ENCODE assay signal across 1 cellular context in the genomic region with DNA sequence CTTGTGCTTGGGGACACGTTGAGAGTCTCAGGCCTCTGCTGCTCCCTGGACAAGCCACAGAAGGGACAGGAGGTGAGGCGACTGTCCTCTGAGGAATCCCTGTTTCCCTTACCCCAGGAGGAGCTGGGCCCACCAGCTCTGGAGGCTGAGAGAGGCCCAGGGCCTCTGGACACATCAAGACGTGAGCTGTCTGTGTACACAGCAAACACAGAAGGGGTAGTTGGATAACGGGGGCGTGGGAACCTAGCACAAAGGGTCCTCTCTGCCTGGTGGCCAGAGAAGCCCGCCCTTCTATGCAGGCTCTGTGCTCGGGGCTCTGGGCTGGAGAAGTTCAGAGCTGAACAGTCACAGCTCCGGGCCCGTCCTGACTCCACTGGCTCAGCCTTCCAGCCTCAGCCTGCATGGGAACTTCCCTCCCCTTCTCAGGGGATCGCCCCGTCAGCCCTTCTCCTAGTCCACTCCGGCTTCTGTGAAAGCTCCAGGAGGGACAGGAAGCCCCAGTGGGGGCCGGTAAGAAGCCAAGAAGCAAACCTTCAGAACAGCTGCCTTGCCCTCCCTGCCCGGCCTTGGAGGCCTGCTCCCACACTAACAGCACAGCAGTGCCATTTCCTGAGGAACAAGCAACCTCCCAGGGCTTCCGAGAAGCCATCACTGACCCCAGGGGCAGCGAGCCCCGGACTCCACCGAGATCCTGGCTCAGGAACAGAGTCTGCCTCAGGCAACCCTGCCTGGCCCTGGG.
TF ChIP-seq lines count a peak whose summit lies in the region.

No MANE protein-coding gene starts in this region.

TF ChIP-seq in HepG2, 621 proteins besides CTCF, POLR2A, EP300 and RAD21 (continued from another document and continues in another):
- TF ChIP-seq, protein P1, sequence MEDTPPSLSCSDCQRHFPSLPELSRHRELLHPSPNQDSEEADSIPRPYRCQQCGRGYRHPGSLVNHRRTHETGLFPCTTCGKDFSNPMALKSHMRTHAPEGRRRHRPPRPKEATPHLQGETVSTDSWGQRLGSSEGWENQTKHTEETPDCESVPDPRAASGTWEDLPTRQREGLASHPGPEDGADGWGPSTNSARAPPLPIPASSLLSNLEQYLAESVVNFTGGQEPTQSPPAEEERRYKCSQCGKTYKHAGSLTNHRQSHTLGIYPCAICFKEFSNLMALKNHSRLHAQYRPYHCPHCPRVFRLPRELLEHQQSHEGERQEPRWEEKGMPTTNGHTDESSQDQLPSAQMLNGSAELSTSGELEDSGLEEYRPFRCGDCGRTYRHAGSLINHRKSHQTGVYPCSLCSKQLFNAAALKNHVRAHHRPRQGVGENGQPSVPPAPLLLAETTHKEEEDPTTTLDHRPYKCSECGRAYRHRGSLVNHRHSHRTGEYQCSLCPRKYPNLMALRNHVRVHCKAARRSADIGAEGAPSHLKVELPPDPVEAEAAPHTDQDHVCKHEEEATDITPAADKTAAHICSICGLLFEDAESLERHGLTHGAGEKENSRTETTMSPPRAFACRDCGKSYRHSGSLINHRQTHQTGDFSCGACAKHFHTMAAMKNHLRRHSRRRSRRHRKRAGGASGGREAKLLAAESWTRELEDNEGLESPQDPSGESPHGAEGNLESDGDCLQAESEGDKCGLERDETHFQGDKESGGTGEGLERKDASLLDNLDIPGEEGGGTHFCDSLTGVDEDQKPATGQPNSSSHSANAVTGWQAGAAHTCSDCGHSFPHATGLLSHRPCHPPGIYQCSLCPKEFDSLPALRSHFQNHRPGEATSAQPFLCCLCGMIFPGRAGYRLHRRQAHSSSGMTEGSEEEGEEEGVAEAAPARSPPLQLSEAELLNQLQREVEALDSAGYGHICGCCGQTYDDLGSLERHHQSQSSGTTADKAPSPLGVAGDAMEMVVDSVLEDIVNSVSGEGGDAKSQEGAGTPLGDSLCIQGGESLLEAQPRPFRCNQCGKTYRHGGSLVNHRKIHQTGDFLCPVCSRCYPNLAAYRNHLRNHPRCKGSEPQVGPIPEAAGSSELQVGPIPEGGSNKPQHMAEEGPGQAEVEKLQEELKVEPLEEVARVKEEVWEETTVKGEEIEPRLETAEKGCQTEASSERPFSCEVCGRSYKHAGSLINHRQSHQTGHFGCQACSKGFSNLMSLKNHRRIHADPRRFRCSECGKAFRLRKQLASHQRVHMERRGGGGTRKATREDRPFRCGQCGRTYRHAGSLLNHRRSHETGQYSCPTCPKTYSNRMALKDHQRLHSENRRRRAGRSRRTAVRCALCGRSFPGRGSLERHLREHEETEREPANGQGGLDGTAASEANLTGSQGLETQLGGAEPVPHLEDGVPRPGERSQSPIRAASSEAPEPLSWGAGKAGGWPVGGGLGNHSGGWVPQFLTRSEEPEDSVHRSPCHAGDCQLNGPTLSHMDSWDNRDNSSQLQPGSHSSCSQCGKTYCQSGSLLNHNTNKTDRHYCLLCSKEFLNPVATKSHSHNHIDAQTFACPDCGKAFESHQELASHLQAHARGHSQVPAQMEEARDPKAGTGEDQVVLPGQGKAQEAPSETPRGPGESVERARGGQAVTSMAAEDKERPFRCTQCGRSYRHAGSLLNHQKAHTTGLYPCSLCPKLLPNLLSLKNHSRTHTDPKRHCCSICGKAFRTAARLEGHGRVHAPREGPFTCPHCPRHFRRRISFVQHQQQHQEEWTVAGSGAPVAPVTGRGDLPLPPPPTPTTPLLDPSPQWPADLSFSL (CRISPR knock-in tag; IDR thresholded peaks at IDR 0.05): no peak
- TF ChIP-seq, protein P2, sequence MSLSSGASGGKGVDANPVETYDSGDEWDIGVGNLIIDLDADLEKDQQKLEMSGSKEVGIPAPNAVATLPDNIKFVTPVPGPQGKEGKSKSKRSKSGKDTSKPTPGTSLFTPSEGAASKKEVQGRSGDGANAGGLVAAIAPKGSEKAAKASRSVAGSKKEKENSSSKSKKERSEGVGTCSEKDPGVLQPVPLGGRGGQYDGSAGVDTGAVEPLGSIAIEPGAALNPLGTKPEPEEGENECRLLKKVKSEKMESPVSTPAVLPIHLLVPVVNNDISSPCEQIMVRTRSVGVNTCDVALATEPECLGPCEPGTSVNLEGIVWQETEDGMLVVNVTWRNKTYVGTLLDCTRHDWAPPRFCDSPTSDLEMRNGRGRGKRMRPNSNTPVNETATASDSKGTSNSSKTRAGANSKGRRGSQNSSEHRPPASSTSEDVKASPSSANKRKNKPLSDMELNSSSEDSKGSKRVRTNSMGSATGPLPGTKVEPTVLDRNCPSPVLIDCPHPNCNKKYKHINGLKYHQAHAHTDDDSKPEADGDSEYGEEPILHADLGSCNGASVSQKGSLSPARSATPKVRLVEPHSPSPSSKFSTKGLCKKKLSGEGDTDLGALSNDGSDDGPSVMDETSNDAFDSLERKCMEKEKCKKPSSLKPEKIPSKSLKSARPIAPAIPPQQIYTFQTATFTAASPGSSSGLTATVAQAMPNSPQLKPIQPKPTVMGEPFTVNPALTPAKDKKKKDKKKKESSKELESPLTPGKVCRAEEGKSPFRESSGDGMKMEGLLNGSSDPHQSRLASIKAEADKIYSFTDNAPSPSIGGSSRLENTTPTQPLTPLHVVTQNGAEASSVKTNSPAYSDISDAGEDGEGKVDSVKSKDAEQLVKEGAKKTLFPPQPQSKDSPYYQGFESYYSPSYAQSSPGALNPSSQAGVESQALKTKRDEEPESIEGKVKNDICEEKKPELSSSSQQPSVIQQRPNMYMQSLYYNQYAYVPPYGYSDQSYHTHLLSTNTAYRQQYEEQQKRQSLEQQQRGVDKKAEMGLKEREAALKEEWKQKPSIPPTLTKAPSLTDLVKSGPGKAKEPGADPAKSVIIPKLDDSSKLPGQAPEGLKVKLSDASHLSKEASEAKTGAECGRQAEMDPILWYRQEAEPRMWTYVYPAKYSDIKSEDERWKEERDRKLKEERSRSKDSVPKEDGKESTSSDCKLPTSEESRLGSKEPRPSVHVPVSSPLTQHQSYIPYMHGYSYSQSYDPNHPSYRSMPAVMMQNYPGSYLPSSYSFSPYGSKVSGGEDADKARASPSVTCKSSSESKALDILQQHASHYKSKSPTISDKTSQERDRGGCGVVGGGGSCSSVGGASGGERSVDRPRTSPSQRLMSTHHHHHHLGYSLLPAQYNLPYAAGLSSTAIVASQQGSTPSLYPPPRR (CRISPR knock-in tag; IDR thresholded peaks at IDR 0.05; ENCODE audit: borderline replicate concordance): peak; percentile 31; the same call in 1 of the 2 replicates
- TF ChIP-seq PCBP1 (IDR thresholded peaks at IDR 0.05; ENCODE audit: borderline replicate concordance, low read depth, low read length) (no peak), ZNF605 (CRISPR knock-in tag; IDR thresholded peaks at IDR 0.05) (no peak), ZNF674 (CRISPR knock-in tag; IDR thresholded peaks at IDR 0.05; ENCODE audit: low read depth) (no peak), PTBP1 (IDR thresholded peaks at IDR 0.05; ENCODE audit: low read depth, low read length, poor library complexity, severe bottlenecking) (no peak), NR1H2 (CRISPR knock-in tag; IDR thresholded peaks at IDR 0.05; ENCODE audit: borderline replicate concordance, low read depth) (no peak), FOXA1 (IDR thresholded peaks at IDR 0.05) (no peak), FOXA1 (CRISPR knock-in tag; IDR thresholded peaks at IDR 0.05) (peak; percentile 81), ZNF557 (CRISPR knock-in tag; IDR thresholded peaks at IDR 0.05) (no peak), MEF2D (CRISPR knock-in tag; IDR thresholded peaks at IDR 0.05) (no peak), ZNF12 (CRISPR knock-in tag; IDR thresholded peaks at IDR 0.05) (no peak), PRMT3 (CRISPR knock-in tag; IDR thresholded peaks at IDR 0.05; ENCODE audit: borderline replicate concordance, low read depth) (no peak), NR2C2 (CRISPR knock-in tag; IDR thresholded peaks at IDR 0.05; ENCODE audit: borderline replicate concordance) (no peak), FOXA3 (CRISPR knock-in tag; IDR thresholded peaks at IDR 0.05) (peak; percentile 47; the same call in 1 of the 2 replicates), ELF1 (CRISPR knock-in tag; IDR thresholded peaks at IDR 0.05) (no peak), TBX2 (CRISPR knock-in tag; IDR thresholded peaks at IDR 0.05; ENCODE audit: borderline replicate concordance) (no peak), NFATC3 (CRISPR knock-in tag; IDR thresholded peaks at IDR 0.05) (no peak), KDM2A (CRISPR knock-in tag; IDR thresholded peaks at IDR 0.05; ENCODE audit: borderline replicate concordance, low read depth) (no peak), ZNF761 (CRISPR knock-in tag; conservative IDR thresholded peaks at IDR 0.05) (no peak), SALL2 (CRISPR knock-in tag; IDR thresholded peaks at IDR 0.05) (no peak), ARHGAP35 (CRISPR knock-in tag; IDR thresholded peaks at IDR 0.05; ENCODE audit: borderline replicate concordance) (no peak), ZNF263 (CRISPR knock-in tag; IDR thresholded peaks at IDR 0.05) (0 out of 2 replicates have a peak, but pooled peaks have one; percentile 6)
- TF ChIP-seq, protein P3, sequence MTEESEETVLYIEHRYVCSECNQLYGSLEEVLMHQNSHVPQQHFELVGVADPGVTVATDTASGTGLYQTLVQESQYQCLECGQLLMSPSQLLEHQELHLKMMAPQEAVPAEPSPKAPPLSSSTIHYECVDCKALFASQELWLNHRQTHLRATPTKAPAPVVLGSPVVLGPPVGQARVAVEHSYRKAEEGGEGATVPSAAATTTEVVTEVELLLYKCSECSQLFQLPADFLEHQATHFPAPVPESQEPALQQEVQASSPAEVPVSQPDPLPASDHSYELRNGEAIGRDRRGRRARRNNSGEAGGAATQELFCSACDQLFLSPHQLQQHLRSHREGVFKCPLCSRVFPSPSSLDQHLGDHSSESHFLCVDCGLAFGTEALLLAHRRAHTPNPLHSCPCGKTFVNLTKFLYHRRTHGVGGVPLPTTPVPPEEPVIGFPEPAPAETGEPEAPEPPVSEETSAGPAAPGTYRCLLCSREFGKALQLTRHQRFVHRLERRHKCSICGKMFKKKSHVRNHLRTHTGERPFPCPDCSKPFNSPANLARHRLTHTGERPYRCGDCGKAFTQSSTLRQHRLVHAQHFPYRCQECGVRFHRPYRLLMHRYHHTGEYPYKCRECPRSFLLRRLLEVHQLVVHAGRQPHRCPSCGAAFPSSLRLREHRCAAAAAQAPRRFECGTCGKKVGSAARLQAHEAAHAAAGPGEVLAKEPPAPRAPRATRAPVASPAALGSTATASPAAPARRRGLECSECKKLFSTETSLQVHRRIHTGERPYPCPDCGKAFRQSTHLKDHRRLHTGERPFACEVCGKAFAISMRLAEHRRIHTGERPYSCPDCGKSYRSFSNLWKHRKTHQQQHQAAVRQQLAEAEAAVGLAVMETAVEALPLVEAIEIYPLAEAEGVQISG (CRISPR knock-in tag; IDR thresholded peaks at IDR 0.05): no peak
- TF ChIP-seq, protein P4, sequence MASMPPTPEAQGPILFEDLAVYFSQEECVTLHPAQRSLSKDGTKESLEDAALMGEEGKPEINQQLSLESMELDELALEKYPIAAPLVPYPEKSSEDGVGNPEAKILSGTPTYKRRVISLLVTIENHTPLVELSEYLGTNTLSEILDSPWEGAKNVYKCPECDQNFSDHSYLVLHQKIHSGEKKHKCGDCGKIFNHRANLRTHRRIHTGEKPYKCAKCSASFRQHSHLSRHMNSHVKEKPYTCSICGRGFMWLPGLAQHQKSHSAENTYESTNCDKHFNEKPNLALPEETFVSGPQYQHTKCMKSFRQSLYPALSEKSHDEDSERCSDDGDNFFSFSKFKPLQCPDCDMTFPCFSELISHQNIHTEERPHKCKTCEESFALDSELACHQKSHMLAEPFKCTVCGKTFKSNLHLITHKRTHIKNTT (CRISPR knock-in tag; IDR thresholded peaks at IDR 0.05): no peak
- TF ChIP-seq, protein P5, sequence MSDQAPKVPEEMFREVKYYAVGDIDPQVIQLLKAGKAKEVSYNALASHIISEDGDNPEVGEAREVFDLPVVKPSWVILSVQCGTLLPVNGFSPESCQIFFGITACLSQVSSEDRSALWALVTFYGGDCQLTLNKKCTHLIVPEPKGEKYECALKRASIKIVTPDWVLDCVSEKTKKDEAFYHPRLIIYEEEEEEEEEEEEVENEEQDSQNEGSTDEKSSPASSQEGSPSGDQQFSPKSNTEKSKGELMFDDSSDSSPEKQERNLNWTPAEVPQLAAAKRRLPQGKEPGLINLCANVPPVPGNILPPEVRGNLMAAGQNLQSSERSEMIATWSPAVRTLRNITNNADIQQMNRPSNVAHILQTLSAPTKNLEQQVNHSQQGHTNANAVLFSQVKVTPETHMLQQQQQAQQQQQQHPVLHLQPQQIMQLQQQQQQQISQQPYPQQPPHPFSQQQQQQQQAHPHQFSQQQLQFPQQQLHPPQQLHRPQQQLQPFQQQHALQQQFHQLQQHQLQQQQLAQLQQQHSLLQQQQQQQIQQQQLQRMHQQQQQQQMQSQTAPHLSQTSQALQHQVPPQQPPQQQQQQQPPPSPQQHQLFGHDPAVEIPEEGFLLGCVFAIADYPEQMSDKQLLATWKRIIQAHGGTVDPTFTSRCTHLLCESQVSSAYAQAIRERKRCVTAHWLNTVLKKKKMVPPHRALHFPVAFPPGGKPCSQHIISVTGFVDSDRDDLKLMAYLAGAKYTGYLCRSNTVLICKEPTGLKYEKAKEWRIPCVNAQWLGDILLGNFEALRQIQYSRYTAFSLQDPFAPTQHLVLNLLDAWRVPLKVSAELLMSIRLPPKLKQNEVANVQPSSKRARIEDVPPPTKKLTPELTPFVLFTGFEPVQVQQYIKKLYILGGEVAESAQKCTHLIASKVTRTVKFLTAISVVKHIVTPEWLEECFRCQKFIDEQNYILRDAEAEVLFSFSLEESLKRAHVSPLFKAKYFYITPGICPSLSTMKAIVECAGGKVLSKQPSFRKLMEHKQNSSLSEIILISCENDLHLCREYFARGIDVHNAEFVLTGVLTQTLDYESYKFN (CRISPR knock-in tag; conservative IDR thresholded peaks at IDR 0.05): 0 out of 2 replicates have a peak, but pooled peaks have one; percentile 23
- TF ChIP-seq, protein P6, sequence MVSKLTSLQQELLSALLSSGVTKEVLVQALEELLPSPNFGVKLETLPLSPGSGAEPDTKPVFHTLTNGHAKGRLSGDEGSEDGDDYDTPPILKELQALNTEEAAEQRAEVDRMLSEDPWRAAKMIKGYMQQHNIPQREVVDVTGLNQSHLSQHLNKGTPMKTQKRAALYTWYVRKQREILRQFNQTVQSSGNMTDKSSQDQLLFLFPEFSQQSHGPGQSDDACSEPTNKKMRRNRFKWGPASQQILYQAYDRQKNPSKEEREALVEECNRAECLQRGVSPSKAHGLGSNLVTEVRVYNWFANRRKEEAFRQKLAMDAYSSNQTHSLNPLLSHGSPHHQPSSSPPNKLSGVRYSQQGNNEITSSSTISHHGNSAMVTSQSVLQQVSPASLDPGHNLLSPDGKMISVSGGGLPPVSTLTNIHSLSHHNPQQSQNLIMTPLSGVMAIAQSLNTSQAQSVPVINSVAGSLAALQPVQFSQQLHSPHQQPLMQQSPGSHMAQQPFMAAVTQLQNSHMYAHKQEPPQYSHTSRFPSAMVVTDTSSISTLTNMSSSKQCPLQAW (CRISPR knock-in tag; IDR thresholded peaks at IDR 0.05): no peak
- TF ChIP-seq, protein P7, sequence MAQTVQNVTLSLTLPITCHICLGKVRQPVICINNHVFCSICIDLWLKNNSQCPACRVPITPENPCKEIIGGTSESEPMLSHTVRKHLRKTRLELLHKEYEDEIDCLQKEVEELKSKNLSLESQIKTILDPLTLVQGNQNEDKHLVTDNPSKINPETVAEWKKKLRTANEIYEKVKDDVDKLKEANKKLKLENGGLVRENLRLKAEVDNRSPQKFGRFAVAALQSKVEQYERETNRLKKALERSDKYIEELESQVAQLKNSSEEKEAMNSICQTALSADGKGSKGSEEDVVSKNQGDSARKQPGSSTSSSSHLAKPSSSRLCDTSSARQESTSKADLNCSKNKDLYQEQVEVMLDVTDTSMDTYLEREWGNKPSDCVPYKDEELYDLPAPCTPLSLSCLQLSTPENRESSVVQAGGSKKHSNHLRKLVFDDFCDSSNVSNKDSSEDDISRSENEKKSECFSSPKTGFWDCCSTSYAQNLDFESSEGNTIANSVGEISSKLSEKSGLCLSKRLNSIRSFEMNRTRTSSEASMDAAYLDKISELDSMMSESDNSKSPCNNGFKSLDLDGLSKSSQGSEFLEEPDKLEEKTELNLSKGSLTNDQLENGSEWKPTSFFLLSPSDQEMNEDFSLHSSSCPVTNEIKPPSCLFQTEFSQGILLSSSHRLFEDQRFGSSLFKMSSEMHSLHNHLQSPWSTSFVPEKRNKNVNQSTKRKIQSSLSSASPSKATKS (CRISPR knock-in tag; IDR thresholded peaks at IDR 0.05): no peak
